In the genomic region with DNA sequence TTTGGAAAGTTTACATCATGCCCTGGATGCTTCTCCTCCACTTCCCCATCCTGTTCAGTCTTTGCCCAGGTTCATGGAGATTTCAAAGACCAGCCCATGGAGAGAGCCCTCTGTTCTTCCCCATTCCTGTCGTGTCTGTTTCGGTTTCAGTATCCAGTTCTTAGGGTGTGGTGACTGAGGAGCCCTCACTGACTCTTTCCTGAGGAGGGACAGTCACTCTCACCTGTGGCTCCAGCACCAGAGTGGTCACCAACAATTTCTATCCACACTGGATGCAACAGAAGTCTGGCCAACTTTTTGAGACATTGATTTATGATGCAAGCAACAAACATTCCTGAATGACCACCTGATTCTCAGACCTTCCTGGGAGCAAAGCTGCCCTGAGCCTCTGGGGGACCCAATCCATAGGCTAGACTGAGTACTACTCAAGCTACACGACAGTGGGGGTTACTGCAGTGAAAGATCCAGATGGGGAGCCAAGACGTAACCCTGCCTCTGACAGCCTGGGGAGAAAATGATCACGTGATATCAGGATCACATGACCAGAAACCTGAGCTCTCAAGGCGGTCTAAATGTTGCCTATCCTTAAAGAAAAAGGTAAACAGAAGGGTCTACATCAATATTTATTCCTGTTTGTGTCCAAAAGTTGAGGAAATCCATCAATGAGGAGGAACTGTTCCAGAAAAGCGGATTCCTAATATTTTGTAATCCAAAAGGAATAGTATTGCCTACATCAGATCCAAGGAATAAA, we compare ENCODE assay signal across 9 cellular contexts.
DNase-seq lines count a peak whose midpoint lies in the region; ATAC-seq and TF ChIP-seq lines count a peak whose summit lies in the region.
"Had no signal": no experiment of that assay in that cellular context is flagged by ENCODE, and none has a peak within 500 bp of the region (broad histone marks: within the 10 kb centered on the region; RNA-seq: fewer than 3 reads in every experiment).

No MANE protein-coding gene starts in this region.

- no peak overlapping the region for H3K56ac ChIP-seq in mesendoderm (ENCODE audit: low read length)

- peak overlapping the region; percentile 83 for H2AFZ ChIP-seq in HCT116 (ENCODE audit: low read depth, low read length, poor library complexity, severe bottlenecking)

- H4K20me1 ChIP-seq in HCT116 (ENCODE audit: insufficient read depth) = no peaks in the 10 kb centered on the region

- no TSS peak for BruUV-seq in HCT116 (replicated peaks; lab: Mats Ljungman, UMichigan)

- H3K4me3 ChIP-seq in HCT116 (replicated peaks in 1 of 2; ENCODE audit: low read depth in 1 of 2, low read length in 2 of 2) = peak overlapping the region; percentile 4 to 33; a peak in 3 of 4 replicates
- H3K4me3 ChIP-seq in adipocyte (ENCODE audit: low read length) = no peak overlapping the region
- no peak overlapping the region for H3K4me3 ChIP-seq in mesendoderm (ENCODE audit: low read length)
- H3K4me3 ChIP-seq: cardiac muscle cell had no signal

- H3K36me3 ChIP-seq in HCT116 (ENCODE audit: control insufficient read depth in 1 of 2, insufficient read depth in 2 of 2, low read length in 2 of 2) (no peaks in the 10 kb centered on the region), adipocyte (ENCODE audit: control insufficient read depth, insufficient read depth, low read length, severe bottlenecking) (no peaks in the 10 kb centered on the region), mesendoderm (ENCODE audit: control insufficient read depth, insufficient read depth, low read length) (no peaks in the 10 kb centered on the region)
- H3K36me3 ChIP-seq: cardiac muscle cell had no signal

- RAD21 ChIA-PET in HCT116 (lab: Charles Lee; ENCODE audit: low non-redundant PET in 1 of 2, low total read pairs in 2 of 2, uncharacterized antibody in 2 of 2, unreplicated experiment in 2 of 2) = no interaction called here

- CTCF ChIA-PET in HCT116 (lab: Charles Lee) = interaction anchor here (1.3 kb wide), 1 partner anchor 12 kb away, joined by 4 read pairs; no protein-coding TSS in a partner anchor

- DNase-seq in NCI-H1417 (lab: John Stamatoyannopoulos, UW) = peak; percentile 22 to 78 (median 66)
- DNase-seq in NCI-H1417 treated with DMSO at 0.1 percent for 48 hours (lab: John Stamatoyannopoulos, UW) = no peak
- DNase-seq in HCT116 (ENCODE audit: low read depth, low spot score) = peak; percentile 88
- peak; percentile 78 for DNase-seq in NCI-H2029 (lab: John Stamatoyannopoulos, UW)
- peak; percentile 14 for DNase-seq in adipocyte (ENCODE audit: low read depth)
- DNase-seq in mesendoderm = peak; percentile 61
- no peak for DNase-seq in NCI-H345 (lab: John Stamatoyannopoulos, UW)
- no peak for DNase-seq in AG20443 (ENCODE audit: low spot score)

- H3K79me2 ChIP-seq in HCT116 (ENCODE audit: insufficient read depth, low read length) = no peaks in the 10 kb centered on the region
- H3K79me2 ChIP-seq in mesendoderm (ENCODE audit: control insufficient read depth, insufficient read depth, low read length) = no peaks in the 10 kb centered on the region

- peaks cover 8% of the 10 kb centered on the region; the same call in 1 of the 2 replicates for H3K27me3 ChIP-seq in HCT116 (ENCODE audit: insufficient read depth, low read length)
- peaks cover 66% of the 10 kb centered on the region for H3K27me3 ChIP-seq in adipocyte (replicated peaks; ENCODE audit: control insufficient read depth, insufficient read depth, low read length)
- peaks cover 5% of the 10 kb centered on the region for H3K27me3 ChIP-seq in mesendoderm (ENCODE audit: insufficient read depth, low read length, poor library complexity)

- H2BK5ac ChIP-seq in mesendoderm (ENCODE audit: low read length) = no peak overlapping the region

- ATAC-seq in HCT116 = peak; percentile 49

- TF ChIP-seq RAD21 in HCT116 (IDR thresholded peaks at IDR 0.05; ENCODE audit: low read depth) = no peak

- no peak overlapping the region for H2AK5ac ChIP-seq in mesendoderm (ENCODE audit: low read length)

- no peak for TF ChIP-seq POLR2A in HCT116 (IDR thresholded peaks at IDR 0.05; ENCODE audit: borderline replicate concordance, extremely low read depth, insufficient read depth, insufficient read length)

- no peak overlapping the region for H3K18ac ChIP-seq in mesendoderm (ENCODE audit: low read length)

- H4K5ac ChIP-seq in mesendoderm (ENCODE audit: low read length) = no peak overlapping the region

- no peak overlapping the region for H3K4ac ChIP-seq in mesendoderm (ENCODE audit: low read depth, low read length)

- H3K4me2 ChIP-seq in HCT116 (ENCODE audit: low read length) (peak overlapping the region; percentile 68), mesendoderm (ENCODE audit: low read length) (no peak overlapping the region)

- H3K4me1 ChIP-seq in HCT116 (ENCODE audit: control insufficient read depth in 1 of 2, insufficient read depth in 2 of 2, low read length in 2 of 2) (peaks cover 7 to 15% of the 10 kb centered on the region in 2 experiments; a peak in 3 of 4 replicates), adipocyte (ENCODE audit: control insufficient read depth, insufficient read depth, low read length) (no peaks in the 10 kb centered on the region), mesendoderm (ENCODE audit: control insufficient read depth, low read depth, low read length) (no peaks in the 10 kb centered on the region)

- no peak for TF ChIP-seq CTCF in HCT116 (IDR thresholded peaks at IDR 0.05 in 2 of 3, conservative IDR thresholded peaks at IDR 0.05 in 1 of 3; ENCODE audit: borderline replicate concordance in 1 of 3, insufficient read depth in 1 of 3, low read depth in 2 of 3, low read length in 2 of 3)

- intact Hi-C loops in HCT116 (cut with micrococcal nuclease) = no loop called here

- H3K79me1 ChIP-seq in mesendoderm (ENCODE audit: low read length) = no peaks in the 10 kb centered on the region

- no peak overlapping the region for H3K27ac ChIP-seq in HCT116 (ENCODE audit: low read depth, low read length)
- no peak overlapping the region for H3K27ac ChIP-seq in mesendoderm (ENCODE audit: low read depth, low read length)
- H3K27ac ChIP-seq: cardiac muscle cell had no signal

- no peak overlapping the region for H4K8ac ChIP-seq in mesendoderm (ENCODE audit: low read depth, low read length)

- no peak overlapping the region for H2BK120ac ChIP-seq in mesendoderm (ENCODE audit: low read depth, low read length)

- no peak overlapping the region for H3K23ac ChIP-seq in mesendoderm (ENCODE audit: low read length)

- POLR2A ChIA-PET in HCT116 (lab: Charles Lee) = interaction anchor here (1.3 kb wide), 1 partner anchor 12 kb away, joined by 4 read pairs; no protein-coding TSS in a partner anchor

- WGBS in mesendoderm (ENCODE audit: extremely low coverage, insufficient coverage, low lambda C conversion rate) = no CpG with 5 or more reads among the region's 7 CpGs

- no peak overlapping the region for H3K9ac ChIP-seq in HCT116 (ENCODE audit: low read length)
- H3K9ac ChIP-seq in adipocyte (ENCODE audit: low read length) = no peak overlapping the region
- no peak overlapping the region for H3K9ac ChIP-seq in mesendoderm (ENCODE audit: low read length)

- H2BK15ac ChIP-seq in mesendoderm (replicated peaks; ENCODE audit: low read depth) = no peak overlapping the region

- H3K9me3 ChIP-seq in HCT116 (ENCODE audit: control insufficient read depth in 1 of 2, insufficient read depth in 1 of 2, low read depth in 1 of 2, low read length in 2 of 2) = no peaks in the 10 kb centered on the region
- H3K9me3 ChIP-seq in adipocyte (ENCODE audit: control insufficient read depth, low read length) = peaks cover 6% of the 10 kb centered on the region

- no peaks in the 10 kb centered on the region for H3K9me2 ChIP-seq in HCT116 (ENCODE audit: insufficient read depth)

TF ChIP-seq in HCT116, 20 proteins besides CTCF, POLR2A, EP300 and RAD21 (continues in another document):
- TF ChIP-seq ZFX (IDR thresholded peaks at IDR 0.05) (no peak), JUND (IDR thresholded peaks at IDR 0.05) (no peak)
- TF ChIP-seq, protein P1, sequence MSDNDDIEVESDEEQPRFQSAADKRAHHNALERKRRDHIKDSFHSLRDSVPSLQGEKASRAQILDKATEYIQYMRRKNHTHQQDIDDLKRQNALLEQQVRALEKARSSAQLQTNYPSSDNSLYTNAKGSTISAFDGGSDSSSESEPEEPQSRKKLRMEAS (IDR thresholded peaks at IDR 0.05) = peak; percentile 40; the same call in 1 of the 2 replicates
- TF ChIP-seq, protein P2, sequence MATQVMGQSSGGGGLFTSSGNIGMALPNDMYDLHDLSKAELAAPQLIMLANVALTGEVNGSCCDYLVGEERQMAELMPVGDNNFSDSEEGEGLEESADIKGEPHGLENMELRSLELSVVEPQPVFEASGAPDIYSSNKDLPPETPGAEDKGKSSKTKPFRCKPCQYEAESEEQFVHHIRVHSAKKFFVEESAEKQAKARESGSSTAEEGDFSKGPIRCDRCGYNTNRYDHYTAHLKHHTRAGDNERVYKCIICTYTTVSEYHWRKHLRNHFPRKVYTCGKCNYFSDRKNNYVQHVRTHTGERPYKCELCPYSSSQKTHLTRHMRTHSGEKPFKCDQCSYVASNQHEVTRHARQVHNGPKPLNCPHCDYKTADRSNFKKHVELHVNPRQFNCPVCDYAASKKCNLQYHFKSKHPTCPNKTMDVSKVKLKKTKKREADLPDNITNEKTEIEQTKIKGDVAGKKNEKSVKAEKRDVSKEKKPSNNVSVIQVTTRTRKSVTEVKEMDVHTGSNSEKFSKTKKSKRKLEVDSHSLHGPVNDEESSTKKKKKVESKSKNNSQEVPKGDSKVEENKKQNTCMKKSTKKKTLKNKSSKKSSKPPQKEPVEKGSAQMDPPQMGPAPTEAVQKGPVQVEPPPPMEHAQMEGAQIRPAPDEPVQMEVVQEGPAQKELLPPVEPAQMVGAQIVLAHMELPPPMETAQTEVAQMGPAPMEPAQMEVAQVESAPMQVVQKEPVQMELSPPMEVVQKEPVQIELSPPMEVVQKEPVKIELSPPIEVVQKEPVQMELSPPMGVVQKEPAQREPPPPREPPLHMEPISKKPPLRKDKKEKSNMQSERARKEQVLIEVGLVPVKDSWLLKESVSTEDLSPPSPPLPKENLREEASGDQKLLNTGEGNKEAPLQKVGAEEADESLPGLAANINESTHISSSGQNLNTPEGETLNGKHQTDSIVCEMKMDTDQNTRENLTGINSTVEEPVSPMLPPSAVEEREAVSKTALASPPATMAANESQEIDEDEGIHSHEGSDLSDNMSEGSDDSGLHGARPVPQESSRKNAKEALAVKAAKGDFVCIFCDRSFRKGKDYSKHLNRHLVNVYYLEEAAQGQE (IDR thresholded peaks at IDR 0.05; ENCODE audit: low read depth) = no peak

Comparison
In these comparisons a context has a peak if more than half of its experiments do, and no peak if none do; other contexts are left out.
1. DNase-seq: peak in NCI-H1417 (3 of 3), HCT116 (single experiment), NCI-H2029 (single experiment), adipocyte (single experiment) and mesendoderm (single experiment); none in NCI-H1417 treated with DMSO at 0.1 percent for 48 hours (single experiment), NCI-H345 (single experiment) and AG20443 (single experiment).
2. H3K4me3 ChIP-seq: peak in HCT116 (2 of 2); none in adipocyte (single experiment) and mesendoderm (single experiment).